Comparison of ENCODE assay signal across 20 cellular contexts in the genomic region with DNA sequence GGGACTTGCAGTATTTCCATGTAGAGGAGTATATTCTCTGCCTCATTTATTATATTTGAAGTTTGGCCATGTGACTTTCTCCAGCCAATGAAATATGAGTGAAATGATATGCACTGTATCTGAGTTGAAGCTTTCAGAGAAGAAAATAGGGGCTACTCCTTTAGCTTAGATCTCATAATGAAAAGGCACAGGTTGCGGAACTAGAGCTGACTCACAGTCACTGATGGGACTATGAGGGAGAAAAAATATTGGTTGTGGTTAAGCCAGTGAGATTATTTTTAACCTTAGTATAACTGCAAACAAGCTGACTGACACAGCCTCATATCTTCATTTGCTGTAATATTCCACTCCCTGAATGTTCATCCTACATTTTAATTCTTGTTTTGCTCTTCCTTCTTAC.
"Had no signal": no experiment of that assay in that cellular context is flagged by ENCODE, and none has a peak within 500 bp of the region (broad histone marks: within the 10 kb centered on the region; RNA-seq: fewer than 3 reads in every experiment).

No MANE protein-coding gene starts in this region.

- H3K36me3 Mint-ChIP-seq: naive B cell had no signal

- H3K27ac ChIP-seq: dorsolateral prefrontal cortex, heart left ventricle, pancreas had no signal

- H3K4me3 Mint-ChIP-seq: nephron had no signal

- H3K27ac Mint-ChIP-seq: naive B cell, nephron, progenitor cell of endocrine pancreas had no signal

- H3K4me1 ChIP-seq: heart left ventricle, pancreas had no signal

- H3K27me3 Mint-ChIP-seq: naive B cell, progenitor cell of endocrine pancreas had no signal

- H3K9me3 ChIP-seq: pancreas had no signal

- H3K36me3 ChIP-seq: heart left ventricle, pancreas had no signal

- H3K27me3 ChIP-seq: pancreas had no signal

- DNase-seq: dorsolateral prefrontal cortex; effector CD8-positive, alpha-beta T cell; foreskin melanocyte; heart left ventricle; hippocampal formation; left colon; left ventricle myocardium superior; mesenchymal stem cell; midbrain; naive B cell; occipital lobe; pancreas; right cardiac atrium; small intestine; stimulated activated CD4-positive, alpha-beta T cell treated with anti-CD3 and anti-CD28 coated beads, Interleukin-12 subunit alpha, Interleukin-12 subunit beta, amount 100 ng/mL, for 4 hours; stimulated activated naive CD4-positive, alpha-beta T cell treated with Interleukin-2 at 50 U/mL for 16 hours; trophoblast cell had no signal

- H3K4me1 Mint-ChIP-seq: naive B cell had no signal

- H3K4me3 ChIP-seq: dorsolateral prefrontal cortex, heart left ventricle, lung, pancreas had no signal
